In genomic region chr3:38507120-38507519, GRCh38 we compare ENCODE assay signal across 12 cellular contexts. TPM values are rescaled to one million over a fixed set of nuclear protein-coding genes. Genes with fewer than 3 reads are reported as not detected.
DNase-seq lines count a peak whose midpoint lies in the region; ATAC-seq and TF ChIP-seq lines count a peak whose summit lies in the region.
"Had no signal": no experiment of that assay in that cellular context is flagged by ENCODE, and none has a peak within 500 bp of the region (broad histone marks: within the 10 kb centered on the region; RNA-seq: fewer than 3 reads in every experiment).

No MANE protein-coding gene starts in this region.

- DNase-seq in GM12865 (ENCODE audit: low read depth) (peak; percentile 40), ecto neural progenitor cell (ENCODE audit: low spot score) (no peak), upper lobe of left lung (no peak), esophagus squamous epithelium (lab: John Stamatoyannopoulos, UW) (no peak), DMS 273 treated with DMSO at 0.1 percent for 48 hours (lab: John Stamatoyannopoulos, UW) (no peak)
- DNase-seq: activated CD4-positive, CD25-positive, alpha-beta regulatory T cell treated with anti-CD3 and anti-CD28 coated beads, Interleukin-2, amount 50 U/mL, for 72 hours; activated naive CD4-positive, alpha-beta T cell; cerebellar nuclear complex; naive B cell had no signal

- no peaks in the 10 kb centered on the region for H3K4me1 ChIP-seq in upper lobe of left lung
- no peaks in the 10 kb centered on the region for H3K4me1 ChIP-seq in esophagus squamous epithelium

- no peaks in the 10 kb centered on the region for H3K27me3 ChIP-seq in upper lobe of left lung
- no peaks in the 10 kb centered on the region for H3K27me3 ChIP-seq in esophagus squamous epithelium

- 81 to 88% methylated on average over 2 of the region's 2 CpGs for WGBS in upper lobe of left lung, 2 donors
- WGBS in esophagus squamous epithelium, 2 donors, result 77 to 82% methylated on average over 2 of the region's 2 CpGs

- TF ChIP-seq EP300 in upper lobe of left lung (IDR thresholded peaks at IDR 0.05), result no peak

- TF ChIP-seq POLR2A in upper lobe of left lung (IDR thresholded peaks at IDR 0.05) (no peak), esophagus squamous epithelium (IDR thresholded peaks at IDR 0.05) (no peak)

- intact Hi-C loops in esophagus squamous epithelium (cut with DNase I), result no loop called here

- H3K27ac ChIP-seq in upper lobe of left lung, result no peak overlapping the region
- H3K27ac ChIP-seq in esophagus squamous epithelium, result no peak overlapping the region

- TF ChIP-seq CTCF in GM12865 (IDR thresholded peaks at IDR 0.05; ENCODE audit: insufficient read depth, low read depth, low read length, missing control alignments) (no peak), upper lobe of left lung (IDR thresholded peaks at IDR 0.05) (no peak), esophagus squamous epithelium (IDR thresholded peaks at IDR 0.05) (no peak)

- ATAC-seq in GM19351 (IDR thresholded peaks at IDR 0.05; ENCODE audit: unreplicated experiment) (peak; percentile 100), HG02623 (IDR thresholded peaks at IDR 0.05; ENCODE audit: unreplicated experiment) (peak; percentile 95), HG03378 (IDR thresholded peaks at IDR 0.05; ENCODE audit: unreplicated experiment) (peak; percentile 98), upper lobe of left lung (ENCODE audit: low FRiP score in 2 of 2) (no peak)

- H3K36me3 ChIP-seq in upper lobe of left lung (peaks cover 3 to 73% (median 20%) of the 10 kb centered on the region in 4 donors), esophagus squamous epithelium (peaks cover 0 to 69% (median 9%) of the 10 kb centered on the region in 3 donors)

- H3K4me3 ChIP-seq in GM12865 (ENCODE audit: low read depth, low read length), result no peak overlapping the region
- H3K4me3 ChIP-seq in upper lobe of left lung, result no peak overlapping the region
- no peak overlapping the region for H3K4me3 ChIP-seq in esophagus squamous epithelium

- H3K9me3 ChIP-seq in upper lobe of left lung (no peaks in the 10 kb centered on the region), esophagus squamous epithelium (no peaks in the 10 kb centered on the region)

RNA-seq across cellular contexts. Expression of gene EXOG, which starts 11.0 kb away (rescaled TPM):
- 10 to 100 TPM; 10.0 to 34.6 (median 13.2) TPM for total RNA-seq in upper lobe of left lung
- 10 to 100 TPM in 1 of 4 donors, 1 to 10 TPM in 3; 3.3 to 10.3 (median 5.3) TPM for total RNA-seq in esophagus squamous epithelium

RNA-seq across cellular contexts. Expression of gene ACVR2B, which starts 53.4 kb away (rescaled TPM):
- 1 to 10 TPM; 4.1 to 9.4 (median 8.0) TPM for total RNA-seq in upper lobe of left lung
- 1 to 10 TPM; 1.1 to 4.0 (median 2.4) TPM for total RNA-seq in esophagus squamous epithelium

Comparison
In these comparisons a context has a peak if more than half of its experiments do, and no peak if none do; other contexts are left out.
1. ATAC-seq: peak in GM19351 (single experiment), HG02623 (single experiment) and HG03378 (single experiment); none in upper lobe of left lung (0 of 2).